Comparison of ENCODE assay signal across 16 cellular contexts in the genomic region with DNA sequence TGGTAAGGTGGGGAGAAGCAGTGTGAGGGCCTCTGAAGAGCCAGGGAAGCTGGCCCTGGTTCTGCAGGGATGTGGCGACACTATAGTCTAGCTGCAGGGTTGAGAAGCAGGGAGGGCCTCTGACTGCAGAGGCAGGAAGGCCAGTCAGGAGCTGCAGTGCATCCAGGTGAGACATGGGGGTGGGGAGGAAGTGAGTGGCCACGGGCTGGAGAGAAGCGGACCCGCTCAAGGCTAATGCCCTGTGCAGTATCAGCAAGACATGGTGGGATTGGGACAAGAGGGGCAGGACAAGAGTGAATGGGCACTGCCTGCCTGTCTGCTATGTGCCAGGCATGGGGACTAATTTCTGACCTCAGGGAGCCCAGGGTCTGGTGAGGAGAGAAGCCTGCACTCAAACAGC.
DNase-seq lines count a peak whose midpoint lies in the region; ATAC-seq and TF ChIP-seq lines count a peak whose summit lies in the region.
"Had no signal": no experiment of that assay in that cellular context is flagged by ENCODE, and none has a peak within 500 bp of the region (broad histone marks: within the 10 kb centered on the region; RNA-seq: fewer than 3 reads in every experiment).

No MANE protein-coding gene starts in this region.

- no peaks in the 10 kb centered on the region for H3K79me2 ChIP-seq in GM23248 (ENCODE audit: insufficient read depth)

- POLR2A ChIA-PET in WTC11 (lab: Charles Lee), result no interaction called here

- no peaks in the 10 kb centered on the region for H3K9me2 ChIP-seq in GM23248 (ENCODE audit: insufficient read depth)

- TF ChIP-seq CTCF in right atrium auricular region (IDR thresholded peaks at IDR 0.05), result no peak
- no peak for TF ChIP-seq CTCF in WTC11 (IDR thresholded peaks at IDR 0.05)

- H3K9me3 Mint-ChIP-seq in WTC11 (no peaks in the 10 kb centered on the region), immature natural killer cell (no peaks in the 10 kb centered on the region)

- H3K4me1 Mint-ChIP-seq in WTC11 (peaks cover 11% of the 10 kb centered on the region), immature natural killer cell (peaks cover 13 to 43% of the 10 kb centered on the region in 2 donors)

- CTCF ChIA-PET in WTC11 (lab: Charles Lee), result interaction anchor here (1.9 kb wide), 1 partner anchor 9 kb away, joined by 4 read pairs; no protein-coding TSS in a partner anchor

- peaks cover 37% of the 10 kb centered on the region for H3F3A ChIP-seq in GM23248 (ENCODE audit: insufficient read depth)

- no peak overlapping the region for H3K4me3 ChIP-seq in right atrium auricular region
- no peak overlapping the region for H3K4me3 ChIP-seq in GM23248
- H3K4me3 ChIP-seq: PC-9 had no signal

- intact Hi-C loops in Right ventricle myocardium superior (cut with DNase I), result no loop called here

- H3K4me2 ChIP-seq in GM23248 (ENCODE audit: unreplicated experiment), result no peak overlapping the region
- H3K4me2 ChIP-seq: KMS-11, PC-9 had no signal

- H3K27ac ChIP-seq in right atrium auricular region (no peak overlapping the region), GM23248 (no peak overlapping the region)
- H3K27ac ChIP-seq: KMS-11, PC-9 had no signal

- H3K9me3 ChIP-seq in right atrium auricular region (no peaks in the 10 kb centered on the region), GM23248 (ENCODE audit: low read depth) (no peaks in the 10 kb centered on the region)
- H3K9me3 ChIP-seq: BE2C had no signal

- H4K20me1 ChIP-seq in GM23248 (ENCODE audit: insufficient read depth), result no peaks in the 10 kb centered on the region

- DNase-seq in Right ventricle myocardium superior (peak; percentile 10), right atrium auricular region (ENCODE audit: low spot score) (no peak), WTC11 (ENCODE audit: low spot score) (no peak), immature natural killer cell (no peak), NCI-H446 (lab: John Stamatoyannopoulos, UW) (no peak), GM23248 (no peak), NCI-H774 (lab: John Stamatoyannopoulos, UW) (no peak)
- DNase-seq: BE2C, DMS 273 treated with DMSO at 0.1 percent for 48 hours, NCI-H1092, NCI-H187, NCI-H446 treated with DMSO at 0.1 percent for 48 hours, NCI-H748 treated with DMSO at 0.1 percent for 48 hours, PC-9 had no signal

- in situ Hi-C loops in GM23248 (cut with MboI), result loop anchor here (25.0 kb wide), 1 partner anchor 649 kb away; no protein-coding TSS in a partner anchor

- H3K36me3 Mint-ChIP-seq in WTC11, result peaks cover 13% of the 10 kb centered on the region; the same call in 1 of the 2 replicates
- peaks cover 18 to 55% (median 30%) of the 10 kb centered on the region in 3 donors for H3K36me3 Mint-ChIP-seq in immature natural killer cell

- H3K27ac Mint-ChIP-seq in WTC11 (peak overlapping the region; percentile 46), immature natural killer cell (peak overlapping the region in 5 of 6 donors; percentile 55 to 72 (median 64))

- H3K4me3 Mint-ChIP-seq in WTC11, result no peak overlapping the region
- H3K4me3 Mint-ChIP-seq in immature natural killer cell, result no peak overlapping the region

- H3K9ac ChIP-seq in GM23248, result no peak overlapping the region
- H3K9ac ChIP-seq: KMS-11 had no signal

- no peaks in the 10 kb centered on the region for H3K27me3 ChIP-seq in right atrium auricular region
- no peaks in the 10 kb centered on the region for H3K27me3 ChIP-seq in GM23248 (replicated peaks; ENCODE audit: insufficient read depth)
- H3K27me3 ChIP-seq: BE2C had no signal

- H3K27me3 Mint-ChIP-seq in WTC11 (ENCODE audit: low read depth), result no peaks in the 10 kb centered on the region
- H3K27me3 Mint-ChIP-seq in immature natural killer cell (ENCODE audit: low read depth in 3 of 3), result peaks cover 9 to 13% (median 12%) of the 10 kb centered on the region in 3 donors

- H3K4me1 ChIP-seq in right atrium auricular region, result peaks cover 0 to 51% of the 10 kb centered on the region in 2 donors
- peaks cover 24% of the 10 kb centered on the region for H3K4me1 ChIP-seq in GM23248 (ENCODE audit: insufficient read depth)

- ATAC-seq in Right ventricle myocardium superior (ENCODE audit: poor library complexity) (no peak), WTC11 (no peak)
- ATAC-seq: Right ventricle myocardium inferior had no signal

- H3K36me3 ChIP-seq in right atrium auricular region (peaks cover 23% of the 10 kb centered on the region), GM23248 (ENCODE audit: low read depth) (no peaks in the 10 kb centered on the region)
- H3K36me3 ChIP-seq: BE2C had no signal

- no peak overlapping the region for H2AFZ ChIP-seq in GM23248
- H2AFZ ChIP-seq: PC-9 had no signal

- WGBS in GM23248 (ENCODE audit: low coverage in 1 of 2, low lambda C conversion rate in 2 of 2, missing lambda C conversion rate in 2 of 2), 2 experiments, result 98 to 100% methylated on average over 4 of the region's 4 CpGs

TF ChIP-seq in WTC11, 78 proteins besides CTCF, POLR2A, EP300 and RAD21:
- TF ChIP-seq HMGA2 (CRISPR knock-in tag; IDR thresholded peaks at IDR 0.05) (no peak), ZNF138 (CRISPR knock-in tag; conservative IDR thresholded peaks at IDR 0.05) (no peak), TEAD1 (CRISPR knock-in tag; IDR thresholded peaks at IDR 0.05) (no peak), CDX4 (CRISPR knock-in tag; IDR thresholded peaks at IDR 0.05; ENCODE audit: borderline replicate concordance) (no peak), NR2C2 (CRISPR knock-in tag; IDR thresholded peaks at IDR 0.05) (no peak), SMAD4 (CRISPR knock-in tag; IDR thresholded peaks at IDR 0.05) (no peak), E2F1 (CRISPR knock-in tag; IDR thresholded peaks at IDR 0.05) (no peak), E2F4 (CRISPR knock-in tag; IDR thresholded peaks at IDR 0.05; ENCODE audit: borderline replicate concordance, low read depth) (no peak), MAX (CRISPR knock-in tag; IDR thresholded peaks at IDR 0.05) (no peak), TP53 (CRISPR knock-in tag; IDR thresholded peaks at IDR 0.05) (no peak), NFE2L1 (CRISPR knock-in tag; IDR thresholded peaks at IDR 0.05) (no peak), FOXK1 (CRISPR knock-in tag; IDR thresholded peaks at IDR 0.05) (no peak), CBFB (CRISPR knock-in tag; IDR thresholded peaks at IDR 0.05; ENCODE audit: low read depth) (no peak)
